Comparison of ENCODE assay signal across 9 cellular contexts in the genomic region with DNA sequence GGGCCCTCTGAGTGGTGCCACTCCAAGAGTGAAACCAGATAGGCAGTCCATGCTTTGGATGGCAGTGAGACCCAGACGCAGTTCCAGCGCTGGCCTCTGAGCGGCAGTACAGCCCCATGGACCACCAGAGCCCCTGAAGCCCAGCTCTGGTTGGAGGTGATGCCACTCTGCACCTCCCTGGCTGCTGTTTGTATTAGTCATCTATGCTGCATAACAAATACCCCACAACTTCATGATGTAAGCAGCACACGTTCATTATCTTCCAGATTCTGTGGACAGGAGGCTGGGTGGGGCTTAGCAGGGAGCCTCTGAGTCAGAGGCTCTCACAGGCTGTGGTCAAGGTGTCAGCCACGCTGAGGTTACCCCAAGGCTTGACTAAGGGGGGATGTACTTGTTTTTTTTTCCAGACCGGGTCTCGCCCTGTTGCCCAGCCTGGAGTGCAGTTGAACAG. TPM values are rescaled to one million over a fixed set of nuclear protein-coding genes. Genes with fewer than 3 reads are reported as not detected.
DNase-seq lines count a peak whose midpoint lies in the region; ATAC-seq lines count a peak whose summit lies in the region.
"Had no signal": no experiment of that assay in that cellular context is flagged by ENCODE, and none has a peak within 500 bp of the region (broad histone marks: within the 10 kb centered on the region; RNA-seq: fewer than 3 reads in every experiment).

No MANE protein-coding gene starts in this region.

- H3K36me3 Mint-ChIP-seq in T-helper 17 cell (ENCODE audit: low read depth) = no peaks in the 10 kb centered on the region

- H3K4me2 ChIP-seq in Karpas-422 (ENCODE audit: low read depth, low read length, poor library complexity, severe bottlenecking) = no peak overlapping the region

- no peak overlapping the region for H3K4me3 ChIP-seq in Karpas-422 (ENCODE audit: low read length)

- H3K27ac ChIP-seq in Karpas-422 (ENCODE audit: low read length) = no peak overlapping the region

- H3K27me3 ChIP-seq in Karpas-422 (ENCODE audit: low read length) = no peaks in the 10 kb centered on the region

- H3K9me3 ChIP-seq in Karpas-422 (ENCODE audit: low read length) (peaks cover 3% of the 10 kb centered on the region; the same call in 1 of the 2 replicates), T-helper 17 cell (ENCODE audit: control insufficient read depth, low read length, poor library complexity, severe bottlenecking) (no peaks in the 10 kb centered on the region)

- ATAC-seq in T-helper 17 cell (peak; percentile 89), GM18867 (IDR thresholded peaks at IDR 0.05; ENCODE audit: unreplicated experiment) (no peak), HG02973 (IDR thresholded peaks at IDR 0.05; ENCODE audit: unreplicated experiment) (no peak)

- no peak overlapping the region for H3K27ac Mint-ChIP-seq in T-helper 17 cell
- H3K27ac Mint-ChIP-seq: T-helper 1 cell treated with Interleukin-12 subunit alpha and Interleukin-12 subunit beta and Interleukin-4 antibody, amounts not matched to agents 30 μg/mL and 1 μg/mL, for 36 hours had no signal

- no peaks in the 10 kb centered on the region for H3K79me2 ChIP-seq in Karpas-422 (ENCODE audit: low read length)

- H3K9me2 ChIP-seq in Karpas-422 (replicated peaks; ENCODE audit: insufficient read depth, low read length) = no peaks in the 10 kb centered on the region

- no peaks in the 10 kb centered on the region for H3K36me3 ChIP-seq in Karpas-422 (ENCODE audit: insufficient read depth, low read length)

- H2AFZ ChIP-seq in Karpas-422 (ENCODE audit: low read length) = no peak overlapping the region

- H3K27me3 Mint-ChIP-seq in T-helper 17 cell = no peaks in the 10 kb centered on the region

- H4K20me1 ChIP-seq in Karpas-422 (ENCODE audit: insufficient read depth, low read depth, low read length) = no peaks in the 10 kb centered on the region

- H3K9ac ChIP-seq in Karpas-422 (ENCODE audit: low read length) = no peak overlapping the region

- H3K4me1 Mint-ChIP-seq in T-helper 17 cell = peaks cover 7% of the 10 kb centered on the region

- H3K4me1 ChIP-seq in Karpas-422 (ENCODE audit: low read length) = peaks cover 6% of the 10 kb centered on the region

- DNase-seq in DMS79 (lab: John Stamatoyannopoulos, UW) (peak; percentile 22), Karpas-422 (peak; percentile 93), T-helper 17 cell (peak in 2 of 3 donors; percentile 41 to 64), hypothalamus (lab: John Stamatoyannopoulos, UW) (peak in 30 of 51 donors; percentile 6 to 76 (median 36))
- DNase-seq in activated naive CD8-positive, alpha-beta T cell treated with anti-CD3 and anti-CD28 coated beads, Interleukin-2, amount 50 U/mL, for 16 hours (ENCODE audit: low read depth, low spot score) = peak; percentile 65
- peak; percentile 90 for DNase-seq in stimulated activated CD4-positive, alpha-beta T cell treated with anti-CD3 and anti-CD28 coated beads, Interleukin-1b, Interleukin-23, amount 100 ng/mL, for 48 hours

- H3K4me3 Mint-ChIP-seq in T-helper 17 cell = no peak overlapping the region
- H3K4me3 Mint-ChIP-seq: T-helper 1 cell treated with Interleukin-12 subunit alpha and Interleukin-12 subunit beta and Interleukin-4 antibody, amounts not matched to agents 30 μg/mL and 1 μg/mL, for 36 hours had no signal

RNA-seq across cellular contexts. Expression of a gene that starts 5.1 kb away (rescaled TPM):
- total RNA-seq in Karpas-422 (2014; rRNA removed; shearing (Covaris generic); ENCODE audit: low replicate concordance) = 102 and 190 TPM in 2 replicates
- total RNA-seq in T-helper 17 cell = 10 to 100 TPM; 31.9 to 39.8 TPM

RNA-seq across cellular contexts. Expression of a gene that starts 9.8 kb away (rescaled TPM):
- total RNA-seq in Karpas-422 (2014; rRNA removed; shearing (Covaris generic); ENCODE audit: low replicate concordance) = 5.3 and 10.4 TPM in 2 replicates
- total RNA-seq in T-helper 17 cell = 1 to 10 TPM; 7.5 to 9.0 TPM

RNA-seq across cellular contexts. Expression of a gene that starts 10.1 kb away (rescaled TPM):
- total RNA-seq in Karpas-422 (2014; rRNA removed; shearing (Covaris generic); ENCODE audit: low replicate concordance) = 50.0 and 58.1 TPM in 2 replicates
- total RNA-seq in T-helper 17 cell = 100 to 1,000 TPM in 1 of 2 donors, 10 to 100 TPM in 1; 39.7 to 106 TPM

RNA-seq across cellular contexts. Expression of a gene that starts 21.6 kb away (rescaled TPM):
- total RNA-seq in Karpas-422 (2014; rRNA removed; shearing (Covaris generic); ENCODE audit: low replicate concordance) = 38.1 and 103 TPM in 2 replicates
- 10 to 100 TPM; 25.2 to 25.9 TPM for total RNA-seq in T-helper 17 cell

RNA-seq across cellular contexts. Expression of a gene that starts 33.5 kb away (rescaled TPM):
- 6.0 and 17.2 TPM in 2 replicates for total RNA-seq in Karpas-422 (2014; rRNA removed; shearing (Covaris generic); ENCODE audit: low replicate concordance)
- total RNA-seq in T-helper 17 cell = 10 to 100 TPM; 39.9 to 45.1 TPM

Comparison
In these comparisons a context has a peak if more than half of its experiments do, and no peak if none do; other contexts are left out.
1. DNase-seq: peak in every context shown above with its lines; median percentile 93 in Karpas-422; 90 in stimulated activated CD4-positive, alpha-beta T cell treated with anti-CD3 and anti-CD28 coated beads, Interleukin-1b, Interleukin-23, amount 100 ng/mL, for 48 hours; 65 in activated naive CD8-positive, alpha-beta T cell treated with anti-CD3 and anti-CD28 coated beads, Interleukin-2, amount 50 U/mL, for 16 hours; 52 in T-helper 17 cell; 36 in hypothalamus; 22 in DMS79.